Comparison of ENCODE assay signal across 10 cellular contexts in the genomic region with DNA sequence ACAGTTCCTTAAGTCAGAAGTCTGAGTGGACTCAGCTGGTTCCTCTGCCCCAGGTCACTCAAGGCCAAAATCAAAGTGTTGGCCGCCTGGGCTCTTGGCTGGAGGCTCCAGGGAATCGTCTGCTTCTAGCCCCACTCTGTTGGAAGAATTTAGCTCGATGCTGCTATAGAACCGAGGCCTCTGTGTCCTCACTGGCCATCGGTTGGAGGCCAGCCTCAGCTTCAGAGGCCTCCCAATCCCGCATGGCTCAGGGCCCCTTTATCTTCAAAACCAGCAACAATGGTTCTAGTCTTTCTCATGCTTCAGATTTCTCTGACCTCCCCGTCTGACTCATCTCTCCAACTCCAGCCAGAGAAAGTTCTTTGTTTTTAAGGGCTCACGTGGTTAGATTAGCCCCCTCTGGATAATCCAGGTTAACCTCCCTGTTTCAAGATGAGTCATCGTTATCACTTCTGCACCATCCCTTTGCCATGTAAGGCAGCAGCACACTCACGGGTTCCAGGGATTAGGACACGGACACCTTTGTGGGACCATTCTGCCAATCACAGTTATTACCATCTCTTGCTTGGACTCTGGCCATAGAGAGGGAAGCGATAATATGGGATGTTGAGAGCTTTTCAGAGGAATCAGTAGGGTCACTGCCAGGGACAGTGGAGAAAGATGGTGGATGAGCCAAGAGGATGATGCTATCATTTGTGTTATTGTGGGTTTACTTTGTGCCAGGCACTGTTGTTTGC. TPM values are rescaled to one million over a fixed set of nuclear protein-coding genes. Genes with fewer than 3 reads are reported as not detected.
DNase-seq lines count a peak whose midpoint lies in the region; ATAC-seq, FAIRE-seq and TF ChIP-seq lines count a peak whose summit lies in the region.
"Had no signal": no experiment of that assay in that cellular context is flagged by ENCODE, and none has a peak within 500 bp of the region (broad histone marks: within the 10 kb centered on the region; RNA-seq: fewer than 3 reads in every experiment).

No MANE protein-coding gene starts in this region.

- peak; percentile 69 for TF ChIP-seq EP300 in K562 (IDR thresholded peaks at IDR 0.05; ENCODE audit: low read length)

- no peak overlapping the region for H2AK9ac ChIP-seq in IMR-90 (replicated peaks; ENCODE audit: low read depth, low read length, poor library complexity)

- ATAC-seq in IMR-90 (ENCODE audit: low read depth) = no peak; the same call in 1 of the 2 replicates
- peak; percentile 75 for ATAC-seq in K562
- no peak for ATAC-seq in HG03280 (IDR thresholded peaks at IDR 0.05; ENCODE audit: unreplicated experiment)

- no peak overlapping the region for H2BK15ac ChIP-seq in IMR-90 (ENCODE audit: low read depth, low read length)

- no peak overlapping the region for H3K4ac ChIP-seq in IMR-90 (ENCODE audit: low read depth, low read length)

- no peaks in the 10 kb centered on the region for H4K20me1 ChIP-seq in IMR-90 (ENCODE audit: insufficient read depth, low read length)
- H4K20me1 ChIP-seq in K562 (replicated peaks; ENCODE audit: control insufficient read depth, insufficient read depth, low read length) = no peaks in the 10 kb centered on the region; the same call in 1 of the 2 replicates

- no peaks in the 10 kb centered on the region; the same call in 1 of the 2 replicates for H3K9me3 ChIP-seq in AG04450 (ENCODE audit: control insufficient read depth, insufficient read depth, low read length)
- no peaks in the 10 kb centered on the region for H3K9me3 ChIP-seq in IMR-90 (ENCODE audit: control insufficient read depth, insufficient read depth, low read length)
- peaks cover 3% of the 10 kb centered on the region; the same call in 1 of the 2 replicates for H3K9me3 ChIP-seq in K562 (replicated peaks; ENCODE audit: control insufficient read depth, insufficient read depth, low read depth, low read length)
- peaks cover 0 to 1% (median 0%) of the 10 kb centered on the region in 4 donors for H3K9me3 ChIP-seq in liver (ENCODE audit: control insufficient read depth in 4 of 4, low read length in 3 of 4)
- H3K9me3 ChIP-seq: Caco-2 had no signal

- peaks cover 10% of the 10 kb centered on the region for H3K27me3 ChIP-seq in AG04450 (ENCODE audit: control insufficient read depth, insufficient read depth, low read length)
- peaks cover 2% of the 10 kb centered on the region for H3K27me3 ChIP-seq in IMR-90 (ENCODE audit: control insufficient read depth, insufficient read depth, low read length)
- H3K27me3 ChIP-seq in K562 (ENCODE audit: control insufficient read depth in 2 of 2, insufficient read depth in 2 of 2, low read length in 2 of 2) = peaks cover 4 to 24% of the 10 kb centered on the region in 2 experiments; a peak in 3 of 5 replicates
- H3K27me3 ChIP-seq in liver (ENCODE audit: control insufficient read depth in 4 of 4, insufficient read depth in 4 of 4, low read length in 3 of 4) = no peaks in the 10 kb centered on the region

- no peak overlapping the region for H2BK120ac ChIP-seq in IMR-90 (ENCODE audit: low read depth, low read length)

- H3K79me2 ChIP-seq in K562 (ENCODE audit: control insufficient read depth, insufficient read depth, low read length) = no peaks in the 10 kb centered on the region

- CTCF ChIA-PET in AG04450 (lab: Charles Lee) (interaction anchor here (1.1 to 1.4 kb wide), 2 partner anchors 13 to 132 kb away, joined by 3 read pairs; no protein-coding TSS in a partner anchor), IMR-90 (lab: Yijun Ruan, JAX) (no interaction called here), K562 (lab: Yijun Ruan, JAX; ENCODE audit: low intra/inter-chr PET ratio) (no interaction called here)

- no peak overlapping the region for H4K8ac ChIP-seq in IMR-90 (ENCODE audit: low read depth in 2 of 2, low read length in 2 of 2)

- peaks cover 5% of the 10 kb centered on the region; the same call in 1 of the 2 replicates for H3K9me1 ChIP-seq in IMR-90 (ENCODE audit: insufficient read depth, low read length)
- no peaks in the 10 kb centered on the region for H3K9me1 ChIP-seq in K562 (ENCODE audit: control insufficient read depth, insufficient read depth, low read length)

- H3K9ac ChIP-seq in IMR-90 (ENCODE audit: low read depth, low read length) (no peak overlapping the region), K562 (ENCODE audit: insufficient read depth in 1 of 2, low read depth in 2 of 2, low read length in 2 of 2) (no peak overlapping the region), liver (ENCODE audit: low read depth in 1 of 2, low read length in 2 of 2) (no peak overlapping the region)

- TF ChIP-seq POLR2A in IMR-90 (IDR thresholded peaks at IDR 0.05; ENCODE audit: low read depth, low read length) (no peak), K562 (conservative IDR thresholded peaks at IDR 0.05) (no peak)

- no TSS peak for BruUV-seq in IMR-90 (replicated peaks; lab: Mats Ljungman, UMichigan)
- BruUV-seq in K562 (replicated peaks; lab: Mats Ljungman, UMichigan) = no TSS peak

- no peak overlapping the region for H4K5ac ChIP-seq in IMR-90 (ENCODE audit: low read depth, low read length)

- no peaks in the 10 kb centered on the region for H3K79me1 ChIP-seq in IMR-90 (ENCODE audit: low read depth in 1 of 2, low read length in 2 of 2)

- H2BK5ac ChIP-seq in IMR-90 (ENCODE audit: low read depth, low read length, poor library complexity, severe bottlenecking) = no peak overlapping the region

- H2AK5ac ChIP-seq in IMR-90 (ENCODE audit: low read depth, low read length) = peak overlapping the region; percentile 45

- intact Hi-C loops in IMR-90 (cut with micrococcal nuclease) = no loop called here
- intact Hi-C loops in K562 (cut with micrococcal nuclease) = no loop called here

- TF ChIP-seq RAD21 in IMR-90 (IDR thresholded peaks at IDR 0.05; ENCODE audit: low read length) = no peak
- no peak for TF ChIP-seq RAD21 in K562 (CRISPR knock-in tag; conservative IDR thresholded peaks at IDR 0.05 in 1 of 2, IDR thresholded peaks at IDR 0.05 in 1 of 2)
- TF ChIP-seq RAD21 in liver (IDR thresholded peaks at IDR 0.05) = no peak

- no peak for TF ChIP-seq CTCF in AG04450 (IDR thresholded peaks at IDR 0.05; ENCODE audit: low read depth, low read length)
- no peak for TF ChIP-seq CTCF in IMR-90 (conservative IDR thresholded peaks at IDR 0.05; ENCODE audit: low read depth, low read length)
- TF ChIP-seq CTCF in K562 (IDR thresholded peaks at IDR 0.05 in 2 of 3, conservative IDR thresholded peaks at IDR 0.05 in 1 of 3; ENCODE audit: insufficient read depth in 2 of 3, low read depth in 1 of 3, low read length in 3 of 3) = no peak
- TF ChIP-seq CTCF in liver (IDR thresholded peaks at IDR 0.05; ENCODE audit: low read depth, low read length, missing input control) = no peak

- no peak overlapping the region for H3K4me2 ChIP-seq in IMR-90 (ENCODE audit: low read depth, low read length)
- peak overlapping the region; percentile 32 for H3K4me2 ChIP-seq in K562 (ENCODE audit: insufficient read depth, low read length)

- H3K18ac ChIP-seq in IMR-90 (ENCODE audit: low read depth, low read length) = no peak overlapping the region

- H3K27ac ChIP-seq in AG04450 (ENCODE audit: low read depth, low read length) (peak overlapping the region; percentile 47), IMR-90 (ENCODE audit: insufficient read depth, low read length) (no peak overlapping the region), K562 (ENCODE audit: extremely low read depth, low read depth, low read length) (no peak overlapping the region), liver (ENCODE audit: low read depth in 1 of 2, low read length in 2 of 2) (peak overlapping the region; percentile 13 to 31)

- DNase-seq in AG04450 (ENCODE audit: low read depth, low spot score) (no peak), IMR-90 (peak; percentile 61), K562 (ENCODE audit: extremely low read depth in 1 of 4, low spot score in 3 of 4) (peak; percentile 62 to 75 (median 68)), NCI-H1092 (lab: John Stamatoyannopoulos, UW) (no peak), NCI-H2227 treated with DMSO at 0.1 percent for 48 hours (lab: John Stamatoyannopoulos, UW) (no peak)
- no peak for DNase-seq in activated CD4-positive, alpha-beta T cell treated with anti-CD3 and anti-CD28 coated beads for 48 hours
- DNase-seq: Caco-2, NCI-H2081 treated with DMSO at 0.1 percent for 48 hours had no signal

- H3K4me3 ChIP-seq in AG04450 (ENCODE audit: low read depth, low read length) (no peak overlapping the region), IMR-90 (ENCODE audit: insufficient read depth, low read depth, low read length) (no peak overlapping the region), K562 (no peak overlapping the region), liver (ENCODE audit: low read depth in 1 of 3, low read length in 3 of 3) (no peak overlapping the region)

- dilution Hi-C loops in IMR-90 (cut with HindIII; ENCODE audit: low sequenced_read_pairs, unreplicated experiment) = no loop called here

- 65% methylated on average over 3 of the region's 12 CpGs; no CpG with 5 or more reads in 1 of the 2 experiments for WGBS in IMR-90 (ENCODE audit: extremely low coverage in 2 of 2, insufficient read length in 1 of 2), 2 experiments
- under 1% methylated on average over 12 of the region's 12 CpGs for WGBS in K562 (ENCODE audit: insufficient coverage, low coverage, missing lambda C conversion rate)
- WGBS in liver = 80% methylated on average over 12 of the region's 12 CpGs

- H2BK20ac ChIP-seq in IMR-90 (ENCODE audit: low read depth, low read length) = no peak overlapping the region

- no peak overlapping the region for H3K23ac ChIP-seq in IMR-90 (ENCODE audit: low read depth, low read length)

- H3K56ac ChIP-seq in IMR-90 (ENCODE audit: extremely low read depth, insufficient read depth, low read length) = no peak overlapping the region

- H4K91ac ChIP-seq in IMR-90 (ENCODE audit: insufficient read depth, low read depth, low read length) = no peak overlapping the region

- H3K4me1 ChIP-seq in IMR-90 (ENCODE audit: control insufficient read depth, insufficient read depth, low read length) (peaks cover 3% of the 10 kb centered on the region; the same call in 1 of the 2 replicates), K562 (replicated peaks in 1 of 2; ENCODE audit: control insufficient read depth in 2 of 2, insufficient read depth in 2 of 2, low read length in 2 of 2) (peaks cover 6 to 23% of the 10 kb centered on the region in 2 experiments; a peak in 4 of 5 replicates), liver (ENCODE audit: control insufficient read depth in 4 of 4, insufficient read depth in 4 of 4, low read length in 3 of 4) (no peaks in the 10 kb centered on the region)
- H3K4me1 ChIP-seq: Caco-2 had no signal

- in situ Hi-C loops in IMR-90 (cut with MboI; ENCODE audit: low sequenced_read_pairs) (no loop called here), K562 (cut with MboI) (no loop called here)

- FAIRE-seq in K562 (lab: Jason Lieb, UNC) = peak; percentile 72

- POLR2A ChIA-PET in AG04450 (lab: Yijun Ruan, JAX) = no interaction called here
- POLR2A ChIA-PET in IMR-90 (lab: Charles Lee; ENCODE audit: unreplicated experiment) = no interaction called here
- POLR2A ChIA-PET in K562 (lab: Yijun Ruan, JAX) = interaction anchor here (0.6 to 1.3 kb wide), 4 partner anchors 14 to 22 kb away, joined by 3 read pairs; no protein-coding TSS in a partner anchor

- H2AFZ ChIP-seq in IMR-90 (replicated peaks; ENCODE audit: low read length, poor library complexity) (peak overlapping the region; percentile 52), K562 (ENCODE audit: low read depth, low read length) (no peak overlapping the region)

- no peaks in the 10 kb centered on the region for H3K36me3 ChIP-seq in IMR-90 (ENCODE audit: control insufficient read depth, insufficient read depth, low read length)
- H3K36me3 ChIP-seq in K562 (ENCODE audit: control insufficient read depth, insufficient read depth, low read length) = no peaks in the 10 kb centered on the region
- no peaks in the 10 kb centered on the region for H3K36me3 ChIP-seq in liver (ENCODE audit: control insufficient read depth in 4 of 4, insufficient read depth in 3 of 4, low read depth in 1 of 4, low read length in 3 of 4)

- no peak overlapping the region for H3K14ac ChIP-seq in IMR-90 (replicated peaks; ENCODE audit: low read depth, low read length)

RNA-seq across cellular contexts. Expression of gene FHAD1, which starts 13.6 kb away (rescaled TPM):
- polyA plus RNA-seq in AG04450 (2011; rRNA removed) (0.09 and 0.36 TPM in 2 replicates), IMR-90 (2012; rRNA removed) (not detected in 2 replicates), K562 (2011; rRNA removed) (0.01 TPM in 1 of 2 replicates, not detected in the other), K562 (2014; fragmentation: Illumina TruSeq; extraction: Trizol) (1.4 and 2.1 TPM in 2 replicates), K562 (2014; fragmentation: Nextera tagmentation; extraction: Ambion mirVana) (under 1 TPM; 0.32 to 0.45 TPM), K562 (2014; rRNA removed) (1.7 and 1.9 TPM in 2 replicates), liver (under 1 TPM in 1 of 2 donors, not detected in 1; 0.13 TPM)
- polyA minus RNA-seq in AG04450 (2011; rRNA and poly(A)+ RNA removed) = 0.30 TPM in 1 of 2 replicates, not detected in the other
- total RNA-seq in IMR-90 (2012; rRNA removed) (not detected in 2 replicates), K562 (2014; rRNA removed) (1.4 and 3.1 TPM in 2 replicates), K562 (2014; rRNA removed; fragmentation: Illumina TruSeq; extraction: Trizol) (1.5 and 1.8 TPM in 2 replicates), K562 (2015; rRNA removed; fragmentation: Illumina TruSeq; extraction: Trizol) (2.1 and 2.2 TPM in 2 replicates), K562 (2021) (1.3 and 1.6 TPM in 2 replicates), liver (under 1 TPM; under 0.01 to 0.05 TPM)
- polyA plus RNA-seq in IMR-90 (2012; cell fraction: cytosol; rRNA removed) = 0.01 and 0.04 TPM in 2 replicates
- polyA plus RNA-seq in IMR-90 (2012; cell fraction: nucleus; rRNA removed; ENCODE audit: low replicate concordance) = 0.04 and 0.13 TPM in 2 replicates
- total RNA-seq in K562 (2011; cell fraction: chromatin; rRNA removed; ENCODE audit: low replicate concordance) = 0.12 and 0.19 TPM in 2 replicates
- total RNA-seq in K562 (2011; cell fraction: nucleolus; rRNA removed) = not detected in 2 replicates
- 0.07 TPM in 1 of 2 replicates, not detected in the other for total RNA-seq in K562 (2011; cell fraction: nucleoplasm; rRNA removed)
- 0.04 TPM in 1 of 2 replicates, not detected in the other for polyA plus RNA-seq in K562 (2011; cell fraction: cytosol; rRNA removed)
- polyA plus RNA-seq in K562 (2011; cell fraction: nucleus; rRNA removed) = 0.06 and 0.10 TPM in 2 replicates
- 1.8 and 5.7 TPM in 2 replicates for polyA plus RNA-seq in K562 (2012)
- polyA minus RNA-seq in K562 (2011; rRNA and poly(A)+ RNA removed) = not detected in 2 replicates
- polyA minus RNA-seq in K562 (2011; cell fraction: cytosol; rRNA and poly(A)+ RNA removed) = not detected in 2 replicates
- polyA minus RNA-seq in K562 (2011; cell fraction: nucleus; rRNA and poly(A)+ RNA removed) = not detected in 2 replicates

Comparison
In these comparisons a context has a peak if more than half of its experiments do, and no peak if none do; other contexts are left out.
1. DNase-seq: peak in IMR-90 (single experiment) and K562 (4 of 4); none in AG04450 (single experiment), NCI-H1092 (single experiment), NCI-H2227 treated with DMSO at 0.1 percent for 48 hours (single experiment) and activated CD4-positive, alpha-beta T cell treated with anti-CD3 and anti-CD28 coated beads for 48 hours (single experiment).
2. H3K27ac ChIP-seq: peak in AG04450 (single experiment) and liver (2 of 2); none in IMR-90 (single experiment) and K562 (single experiment).